ENCODE assay signal across 23 cellular contexts in the genomic region with DNA sequence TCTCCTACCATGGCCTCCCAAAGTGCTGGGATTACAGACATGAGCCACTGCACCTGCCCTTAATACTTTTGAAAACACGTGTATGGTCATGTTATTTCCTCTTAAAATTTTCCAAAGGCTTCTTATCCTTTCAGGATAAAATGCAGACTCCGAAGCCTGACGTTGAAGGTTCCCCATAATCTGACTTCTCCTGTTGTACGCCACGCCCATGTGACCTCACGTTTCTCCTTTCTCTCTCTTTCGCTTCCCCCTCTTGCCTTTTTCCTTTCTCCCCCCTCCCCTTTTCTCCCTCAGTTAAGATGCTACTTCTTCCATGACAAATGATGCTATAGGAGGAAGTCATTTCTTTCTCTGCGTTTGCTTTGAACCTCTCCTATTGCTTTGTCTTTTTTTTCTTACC.
A peak's percentile ranks its signal among the peaks of the same experiment; 100 is the strongest.
DNase-seq lines count a peak whose midpoint lies in the region; ATAC-seq, FAIRE-seq and TF ChIP-seq lines count a peak whose summit lies in the region.
"Had no signal": no experiment of that assay in that cellular context is flagged by ENCODE, and none has a peak within 500 bp of the region (broad histone marks: within the 10 kb centered on the region; RNA-seq: fewer than 3 reads in every experiment).

No MANE protein-coding gene starts in this region.

- TF ChIP-seq RAD21 in HepG2 (CRISPR knock-in tag; IDR thresholded peaks at IDR 0.05) = no peak

- CTCF ChIA-PET in HepG2 (lab: Yijun Ruan, JAX; ENCODE audit: low intra/inter-chr PET ratio, low total read pairs) (no interaction called here), HEK293T (lab: Yijun Ruan, JAX) (no interaction called here)

- TF ChIP-seq CTCF in right lobe of liver (IDR thresholded peaks at IDR 0.05) (no peak), HepG2 (CRISPR knock-in tag; IDR thresholded peaks at IDR 0.05) (no peak)

- no peak overlapping the region for H2AFZ ChIP-seq in HepG2 (ENCODE audit: low read length)

- TF ChIP-seq EP300 in HepG2 (IDR thresholded peaks at IDR 0.05; ENCODE audit: low read depth in 2 of 2, low read length in 2 of 2) (no peak), HepG2 (CRISPR knock-in tag; IDR thresholded peaks at IDR 0.05; ENCODE audit: borderline replicate concordance) (no peak)

- H3K79me2 ChIP-seq in HepG2 (ENCODE audit: insufficient read depth, low read length) = no peaks in the 10 kb centered on the region

- H3K9me3 ChIP-seq in right lobe of liver (no peaks in the 10 kb centered on the region), HepG2 (ENCODE audit: low read length) (no peaks in the 10 kb centered on the region)

- TF ChIP-seq POLR2A in right lobe of liver (IDR thresholded peaks at IDR 0.05) (no peak), HepG2 (IDR thresholded peaks at IDR 0.05; ENCODE audit: insufficient read depth in 1 of 2, low read depth in 2 of 2, low read length in 2 of 2) (no peak), erythroblast (IDR thresholded peaks at IDR 0.05; ENCODE audit: low read length) (no peak)

- H3K9ac ChIP-seq in HepG2 (ENCODE audit: insufficient read depth, low read depth, low read length) = no peak overlapping the region

- peak in 3 of 4 donors; percentile 37 to 55 (median 51) for ATAC-seq in right lobe of liver
- no peak for ATAC-seq in HepG2
- ATAC-seq in stimulated activated naive CD8-positive, alpha-beta T cell treated with anti-CD3 and anti-CD28 coated beads, Interleukin-15, Interleukin-2, amounts not matched to agents 100 U/mL and 50 U/mL, for 24 hours = no peak
- ATAC-seq in HG02763 (IDR thresholded peaks at IDR 0.05; ENCODE audit: unreplicated experiment) = no peak
- ATAC-seq: activated CD8-positive, alpha-beta T cell treated with anti-CD3 and anti-CD28 coated beads, Interleukin-2, amount 10 ng/mL, durations not matched to agents 7 days and 5 days; stimulated activated effector memory CD8-positive, alpha-beta T cell treated with anti-CD3 and anti-CD28 coated beads, Interleukin-12 subunit alpha, Interleukin-12 subunit beta, amount 100 ng/mL, for 72 hours had no signal

- H3K36me3 ChIP-seq in right lobe of liver = no peaks in the 10 kb centered on the region
- H3K36me3 ChIP-seq in HepG2 (replicated peaks in 1 of 2; ENCODE audit: control insufficient read depth in 1 of 2, insufficient read depth in 2 of 2, low read length in 2 of 2) = 0 out of 5 replicates have a peak, but pooled peaks cover 0 to 3% of the 10 kb centered on the region in 2 experiments
- H3K36me3 ChIP-seq: brain microvascular endothelial cell had no signal

- H3K4me2 ChIP-seq in HepG2 (ENCODE audit: low read depth, low read length) = no peak overlapping the region

- no peak for FAIRE-seq in HepG2 (lab: Jason Lieb, UNC)
- FAIRE-seq: colon, GM19239, small intestine had no signal

- H3K4me1 ChIP-seq in right lobe of liver = no peaks in the 10 kb centered on the region
- H3K4me1 ChIP-seq in HepG2 (ENCODE audit: insufficient read depth, low read length) = 0 out of 2 replicates have a peak, but pooled peaks cover 7% of the 10 kb centered on the region

- no peaks in the 10 kb centered on the region for H4K20me1 ChIP-seq in HepG2 (ENCODE audit: insufficient read depth, low read length)

- POLR2A ChIA-PET in HepG2 (lab: Yijun Ruan, JAX) = no interaction called here
- POLR2A ChIA-PET in HEK293T (lab: Yijun Ruan, JAX) = no interaction called here

- H3K4me3 ChIP-seq in right lobe of liver (no peak overlapping the region), HepG2 (replicated peaks in 1 of 3; ENCODE audit: insufficient read depth in 1 of 3, low read depth in 2 of 3, low read length in 3 of 3) (no peak overlapping the region)

- 77% methylated on average over 2 of the region's 8 CpGs for WGBS in right lobe of liver (ENCODE audit: insufficient coverage, low coverage, low lambda C conversion rate, missing lambda C conversion rate)
- 95% methylated on average over 8 of the region's 8 CpGs for WGBS in HepG2 (ENCODE audit: low lambda C conversion rate)

- BruUV-seq in HepG2 (replicated peaks; lab: Mats Ljungman, UMichigan) = no TSS peak

- H3K27me3 ChIP-seq in right lobe of liver (no peaks in the 10 kb centered on the region), HepG2 (ENCODE audit: control insufficient read depth in 1 of 2, insufficient read depth in 2 of 2, low read length in 2 of 2) (no peaks in the 10 kb centered on the region)
- H3K27me3 ChIP-seq: brain microvascular endothelial cell had no signal

- H3K27ac ChIP-seq in right lobe of liver (no peak overlapping the region), HepG2 (ENCODE audit: extremely low read length, insufficient read depth, low read length) (no peak overlapping the region)
- H3K27ac ChIP-seq: brain microvascular endothelial cell had no signal

- DNase-seq in right lobe of liver (no peak), HepG2 (ENCODE audit: low spot score) (no peak), erythroblast (lab: John Stamatoyannopoulos, UW) (peak; percentile 53 to 62), medulla oblongata (ENCODE audit: extremely low spot score) (peak; percentile 48), HEK293T (ENCODE audit: extremely low spot score) (no peak)
- DNase-seq in NK-92 treated with Interleukin-12 subunit alpha and Interleukin-12 subunit beta, amount 100 ng/mL, for 24 hours (lab: John Stamatoyannopoulos, UW) = no peak
- no peak for DNase-seq in stimulated activated naive CD8-positive, alpha-beta T cell treated with anti-CD3 and anti-CD28 coated beads, Interleukin-15, Interleukin-2, amounts not matched to agents 100 U/mL and 50 U/mL, for 24 hours
- DNase-seq: 8988T; activated CD4-positive, CD25-positive, alpha-beta regulatory T cell treated with anti-CD3 and anti-CD28 coated beads, Interleukin-2, amount 50 U/mL, for 72 hours; activated CD8-positive, alpha-beta T cell treated with anti-CD3 and anti-CD28 coated beads, Interleukin-2, amount 10 ng/mL, durations not matched to agents 7 days and 5 days; activated gamma-delta T cell treated with Interleukin-2 at 50 U/mL for 16 hours; brain microvascular endothelial cell; HFFc6; NCI-H1105 treated with DMSO at 0.1 percent for 48 hours; NCI-H2081; NCI-H446; small intestine; stimulated activated CD4-positive, alpha-beta T cell treated with anti-CD3 and anti-CD28 coated beads, Interleukin-2, amount 100 ng/mL, for 24 hours; SW 1271 had no signal

- in situ Hi-C loops in HepG2 (cut with HindIII; ENCODE audit: extremely low pct_ligation_motif_present, low pct_unique_long_range_greater_than_20kb) = no loop called here

- intact Hi-C loops in right lobe of liver (cut with DNase I) = no loop called here
- intact Hi-C loops in HepG2 (cut with micrococcal nuclease; ENCODE audit: unreplicated experiment) = no loop called here

TF ChIP-seq in HepG2, 621 proteins besides CTCF, POLR2A, EP300 and RAD21 (continues in another document):
- TF ChIP-seq GATA4 (IDR thresholded peaks at IDR 0.05; ENCODE audit: borderline replicate concordance, low read depth) (no peak), ZNF607 (CRISPR knock-in tag; IDR thresholded peaks at IDR 0.05; ENCODE audit: borderline replicate concordance) (no peak), ZNF704 (CRISPR knock-in tag; IDR thresholded peaks at IDR 0.05; ENCODE audit: borderline replicate concordance) (no peak), RFXAP (CRISPR knock-in tag; IDR thresholded peaks at IDR 0.05; ENCODE audit: borderline replicate concordance) (no peak), SMAD3 (CRISPR knock-in tag; IDR thresholded peaks at IDR 0.05) (no peak), ZNF678 (CRISPR knock-in tag; IDR thresholded peaks at IDR 0.05) (no peak), ZFP82 (CRISPR knock-in tag; IDR thresholded peaks at IDR 0.05; ENCODE audit: borderline replicate concordance) (no peak), ZNF225 (CRISPR knock-in tag; IDR thresholded peaks at IDR 0.05) (no peak), ZNF207 (IDR thresholded peaks at IDR 0.05; ENCODE audit: borderline replicate concordance) (no peak)

TF ChIP-seq in HEK293T, 16 proteins besides CTCF, POLR2A, EP300 and RAD21:
- TF ChIP-seq SP1 (IDR thresholded peaks at IDR 0.05) = no peak
- no peak for TF ChIP-seq BHLHE40 (IDR thresholded peaks at IDR 0.05; ENCODE audit: borderline replicate concordance)
- TF ChIP-seq, protein P1, sequence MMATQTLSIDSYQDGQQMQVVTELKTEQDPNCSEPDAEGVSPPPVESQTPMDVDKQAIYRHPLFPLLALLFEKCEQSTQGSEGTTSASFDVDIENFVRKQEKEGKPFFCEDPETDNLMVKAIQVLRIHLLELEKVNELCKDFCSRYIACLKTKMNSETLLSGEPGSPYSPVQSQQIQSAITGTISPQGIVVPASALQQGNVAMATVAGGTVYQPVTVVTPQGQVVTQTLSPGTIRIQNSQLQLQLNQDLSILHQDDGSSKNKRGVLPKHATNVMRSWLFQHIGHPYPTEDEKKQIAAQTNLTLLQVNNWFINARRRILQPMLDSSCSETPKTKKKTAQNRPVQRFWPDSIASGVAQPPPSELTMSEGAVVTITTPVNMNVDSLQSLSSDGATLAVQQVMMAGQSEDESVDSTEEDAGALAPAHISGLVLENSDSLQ (IDR thresholded peaks at IDR 0.05) = no peak
- no peak for TF ChIP-seq FOXM1 (IDR thresholded peaks at IDR 0.05; ENCODE audit: borderline replicate concordance)
- TF ChIP-seq CTBP1 (IDR thresholded peaks at IDR 0.05; ENCODE audit: borderline replicate concordance) = no peak
- no peak for TF ChIP-seq ELF4 (IDR thresholded peaks at IDR 0.05)
- no peak for TF ChIP-seq ARNT (IDR thresholded peaks at IDR 0.05)
- TF ChIP-seq HDGF (IDR thresholded peaks at IDR 0.05; ENCODE audit: borderline replicate concordance) = no peak
- no peak for TF ChIP-seq FOXK2 (IDR thresholded peaks at IDR 0.05)
- TF ChIP-seq L3MBTL2 (conservative IDR thresholded peaks at IDR 0.05) = no peak
- no peak for TF ChIP-seq NFRKB (IDR thresholded peaks at IDR 0.05)
- TF ChIP-seq TARDBP (IDR thresholded peaks at IDR 0.05) = no peak
- no peak for TF ChIP-seq FOXA1 (IDR thresholded peaks at IDR 0.05)
- no peak for TF ChIP-seq SUZ12 (IDR thresholded peaks at IDR 0.05)

Comparison
In these comparisons a context has a peak if more than half of its experiments do, and no peak if none do; other contexts are left out.
1. ATAC-seq: peak in right lobe of liver (3 of 4); none in HepG2 (single experiment), stimulated activated naive CD8-positive, alpha-beta T cell treated with anti-CD3 and anti-CD28 coated beads, Interleukin-15, Interleukin-2, amounts not matched to agents 100 U/mL and 50 U/mL, for 24 hours (single experiment) and HG02763 (single experiment).
2. DNase-seq: peak in erythroblast (2 of 2) and medulla oblongata (single experiment); none in right lobe of liver (0 of 3), HepG2 (single experiment), NK-92 treated with Interleukin-12 subunit alpha and Interleukin-12 subunit beta, amount 100 ng/mL, for 24 hours (single experiment), HEK293T (single experiment) and stimulated activated naive CD8-positive, alpha-beta T cell treated with anti-CD3 and anti-CD28 coated beads, Interleukin-15, Interleukin-2, amounts not matched to agents 100 U/mL and 50 U/mL, for 24 hours (single experiment).